8 cellular contexts compared by ENCODE assay signal in the genomic region with DNA sequence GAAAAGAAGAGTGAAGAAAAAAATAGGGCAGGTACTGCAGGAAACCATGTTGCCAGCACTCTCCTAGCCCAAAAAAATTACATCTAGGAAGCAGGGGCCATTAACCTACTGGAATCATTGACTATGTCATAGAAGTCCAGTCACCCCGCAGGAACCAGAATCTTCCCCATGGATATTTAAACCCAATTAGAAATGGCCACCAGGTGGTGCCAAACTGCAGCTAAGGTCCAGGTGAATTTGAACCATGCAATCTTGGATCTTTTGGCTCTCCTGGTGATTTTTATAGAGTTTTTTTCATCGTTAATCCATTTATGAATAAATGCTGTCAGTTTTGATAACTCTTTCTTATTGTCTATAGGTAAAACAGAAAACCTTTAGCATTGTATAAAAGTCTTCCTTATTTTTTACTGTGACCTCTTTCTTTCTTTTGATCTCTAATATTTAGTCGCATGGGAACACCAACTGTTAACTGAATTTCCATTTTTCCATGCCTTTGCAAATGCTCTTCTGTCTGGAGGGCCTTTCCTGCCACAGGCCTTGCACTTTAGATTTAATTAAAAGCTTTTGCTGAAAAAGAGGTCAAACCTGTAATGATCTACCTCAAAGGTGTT.
DNase-seq lines count a peak whose midpoint lies in the region; ATAC-seq, FAIRE-seq and TF ChIP-seq lines count a peak whose summit lies in the region.

No MANE protein-coding gene starts in this region.

- H3K9ac ChIP-seq in astrocyte (ENCODE audit: low read length), result no peak overlapping the region

- H3K9me3 ChIP-seq in AG04450 (ENCODE audit: control insufficient read depth, insufficient read depth, low read length), result no peaks in the 10 kb centered on the region
- no peaks in the 10 kb centered on the region for H3K9me3 ChIP-seq in astrocyte (ENCODE audit: insufficient read depth, low read depth, low read length)

- no peaks in the 10 kb centered on the region for H3K4me1 ChIP-seq in astrocyte (ENCODE audit: insufficient read depth, low read length)

- FAIRE-seq in astrocyte (lab: Jason Lieb, UNC), result no peak

- H3K4me1 Mint-ChIP-seq in astrocyte (ENCODE audit: low read depth, unreplicated experiment), result no peaks in the 10 kb centered on the region

- H3K36me3 ChIP-seq in astrocyte (ENCODE audit: insufficient read depth, low read length), result no peaks in the 10 kb centered on the region
- no peaks in the 10 kb centered on the region for H3K36me3 ChIP-seq in kidney epithelial cell (ENCODE audit: control insufficient read depth, insufficient read depth, low read length)

- POLR2A ChIA-PET in AG04450 (lab: Yijun Ruan, JAX), result no interaction called here

- H3K4me3 ChIP-seq in AG04450 (ENCODE audit: low read depth, low read length), result no peak overlapping the region
- no peak overlapping the region for H3K4me3 ChIP-seq in astrocyte (ENCODE audit: insufficient read depth, low read depth, low read length)
- H3K4me3 ChIP-seq in kidney epithelial cell (ENCODE audit: low read depth, low read length), result no peak overlapping the region

- CTCF ChIA-PET in AG04450 (lab: Charles Lee), result interaction anchor here (0.7 to 1.9 kb wide), 4 partner anchors 12 to 316 kb away, joined by 3 to 8 read pairs (median 4); no protein-coding TSS in a partner anchor

- no peak overlapping the region for H3K4me2 ChIP-seq in astrocyte (ENCODE audit: low read length)

- H3K9me3 Mint-ChIP-seq in astrocyte (ENCODE audit: unreplicated experiment), result no peaks in the 10 kb centered on the region

- no peak overlapping the region for H3K27ac Mint-ChIP-seq in astrocyte (ENCODE audit: unreplicated experiment)

- no peaks in the 10 kb centered on the region for H3K36me3 Mint-ChIP-seq in astrocyte (ENCODE audit: low read depth, unreplicated experiment)

- H3K4me3 Mint-ChIP-seq in astrocyte (ENCODE audit: unreplicated experiment), result no peak overlapping the region

- TF ChIP-seq CTCF in AG04450 (IDR thresholded peaks at IDR 0.05; ENCODE audit: low read depth, low read length) (peak; percentile 62), GM10266 (IDR thresholded peaks at IDR 0.05; ENCODE audit: control insufficient read depth, insufficient read depth, low read depth, missing control alignments) (peak; percentile 68), astrocyte (IDR thresholded peaks at IDR 0.05; ENCODE audit: insufficient read depth, low read depth, low read length) (peak; percentile 43), kidney epithelial cell (IDR thresholded peaks at IDR 0.05; ENCODE audit: insufficient read depth, low read length, poor library complexity, severe bottlenecking) (peak; percentile 77)

- no peak for ATAC-seq in GM21529 (IDR thresholded peaks at IDR 0.05; ENCODE audit: unreplicated experiment)

- DNase-seq in AG04450 (ENCODE audit: low read depth, low spot score) (no peak), GM10266 (ENCODE audit: extremely low spot score) (peak; percentile 11), LoVo (ENCODE audit: low spot score) (peak; percentile 41), astrocyte (ENCODE audit: low read depth) (no peak), kidney epithelial cell (ENCODE audit: low read depth) (no peak), NCI-H128 (lab: John Stamatoyannopoulos, UW; ENCODE audit: unreplicated experiment) (no peak)
- DNase-seq in stimulated activated CD4-positive, alpha-beta T cell treated with anti-CD3 and anti-CD28 coated beads, Interleukin-1b, Interleukin-23, amount 100 ng/mL, for 48 hours, result no peak

- no peaks in the 10 kb centered on the region for H4K20me1 ChIP-seq in astrocyte (ENCODE audit: insufficient read depth, low read length)

- no peak overlapping the region for H2AFZ ChIP-seq in astrocyte (ENCODE audit: low read depth, low read length)

- H3K27me3 ChIP-seq in AG04450 (ENCODE audit: control insufficient read depth, insufficient read depth, low read length) (no peaks in the 10 kb centered on the region), astrocyte (ENCODE audit: insufficient read depth, low read length) (no peaks in the 10 kb centered on the region), kidney epithelial cell (ENCODE audit: control insufficient read depth, insufficient read depth, low read length) (no peaks in the 10 kb centered on the region)

- H3K27ac ChIP-seq in AG04450 (ENCODE audit: low read depth, low read length) (no peak overlapping the region), astrocyte (ENCODE audit: low read depth, low read length) (no peak overlapping the region)

- no peaks in the 10 kb centered on the region for H3K79me2 ChIP-seq in astrocyte (ENCODE audit: insufficient read depth, low read length)

- H3K27me3 Mint-ChIP-seq in astrocyte (ENCODE audit: low read depth, unreplicated experiment), result no peaks in the 10 kb centered on the region

Comparison
In these comparisons a context has a peak if more than half of its experiments do, and no peak if none do; other contexts are left out.
1. DNase-seq: peak in GM10266 (single experiment) and LoVo (single experiment); none in AG04450 (single experiment), astrocyte (single experiment), kidney epithelial cell (single experiment), NCI-H128 (single experiment) and stimulated activated CD4-positive, alpha-beta T cell treated with anti-CD3 and anti-CD28 coated beads, Interleukin-1b, Interleukin-23, amount 100 ng/mL, for 48 hours (single experiment).
2. Peak in every context shown above with its lines, with median percentiles within 50 percentile points of each other: CTCF ChIP-seq.